ENCODE assay signal across 17 cellular contexts in genomic region chr2:74865770-74866674, GRCh38. TPM values are rescaled to one million over a fixed set of nuclear protein-coding genes. Genes with fewer than 3 reads are reported as not detected.
DNase-seq lines count a peak whose midpoint lies in the region; ATAC-seq and TF ChIP-seq lines count a peak whose summit lies in the region.
"Had no signal": no experiment of that assay in that cellular context is flagged by ENCODE, and none has a peak within 500 bp of the region (broad histone marks: within the 10 kb centered on the region; RNA-seq: fewer than 3 reads in every experiment).

No MANE protein-coding gene starts in this region.

- H3F3A ChIP-seq in PC-3 (ENCODE audit: low read length, unreplicated experiment) = no peaks in the 10 kb centered on the region

- H3K4me3 ChIP-seq in PC-3 (ENCODE audit: low read length) = no peak overlapping the region
- no peak overlapping the region for H3K4me3 ChIP-seq in subcutaneous abdominal adipose tissue (ENCODE audit: low read depth in 1 of 5, low read length in 5 of 5)
- H3K4me3 ChIP-seq in A673 (ENCODE audit: low read depth, low read length, poor library complexity, severe bottlenecking) = no peak overlapping the region
- H3K4me3 ChIP-seq: gastroesophageal sphincter, skin epidermis, thoracic aorta had no signal

- peak overlapping the region; percentile 2 for H3K27ac Mint-ChIP-seq in activated CD4-positive, alpha-beta T cell treated with anti-CD3 and anti-CD28 coated beads for 36 hours

- CTCF ChIA-PET in activated CD4-positive, alpha-beta T cell treated with anti-CD3 and anti-CD28 coated beads for 36 hours (lab: Charles Lee) = interaction anchor here (0.7 kb wide), 1 partner anchor 163 kb away, joined by 3 read pairs; no protein-coding TSS in a partner anchor
- CTCF ChIA-PET in PC-3 (lab: Charles Lee) (no interaction called here), A673 (lab: Charles Lee) (no interaction called here)

- no peak for DNase-seq in activated CD4-positive, alpha-beta T cell treated with anti-CD3 and anti-CD28 coated beads for 36 hours
- no peak for DNase-seq in activated CD4-positive, alpha-beta T cell treated with anti-CD3 and anti-CD28 coated beads, Interleukin-2, amount 50 U/mL, for 1 hour
- DNase-seq in PC-3 (peak; percentile 78), foreskin keratinocyte (no peak), NAMALWA (ENCODE audit: low spot score) (no peak), A673 (ENCODE audit: low spot score) (no peak), SHP77 treated with DMSO at 0.1 percent for 48 hours (lab: John Stamatoyannopoulos, UW) (no peak)
- DNase-seq: activated CD8-positive, alpha-beta memory T cell treated with anti-CD3 and anti-CD28 coated beads, Interleukin-2, amount 50 U/mL, for 48 hours; DMS79 treated with DMSO at 0.1 percent for 48 hours; kidney; NCI-H1092; NCI-H510A; SHP77 had no signal

- H3K36me3 ChIP-seq in PC-3 (ENCODE audit: low read depth, low read length) (peaks cover 41% of the 10 kb centered on the region), subcutaneous abdominal adipose tissue (ENCODE audit: control insufficient read depth in 5 of 5, insufficient read depth in 5 of 5, low read length in 5 of 5) (peaks cover 4 to 28% (median 7%) of the 10 kb centered on the region in 5 donors), A673 (ENCODE audit: insufficient read depth, low read length, poor library complexity, severe bottlenecking) (peaks cover 14% of the 10 kb centered on the region)
- H3K36me3 ChIP-seq: gastroesophageal sphincter, thoracic aorta had no signal

- intact Hi-C loops in activated CD4-positive, alpha-beta T cell treated with anti-CD3 and anti-CD28 coated beads for 36 hours (cut with DNase I, micrococcal nuclease) = no loop called here
- intact Hi-C loops in PC-3 (cut with micrococcal nuclease) (no loop called here), A673 (cut with micrococcal nuclease; ENCODE audit: unreplicated experiment) (no loop called here)

- H3K79me2 ChIP-seq in PC-3 (ENCODE audit: low read length) = peaks cover 98% of the 10 kb centered on the region

- H4K20me1 ChIP-seq in PC-3 (ENCODE audit: low read length) = no peaks in the 10 kb centered on the region

- H3K4me2 ChIP-seq in PC-3 (ENCODE audit: low read length) = peak overlapping the region; percentile 45

- H2AFZ ChIP-seq in PC-3 (ENCODE audit: low read length) = no peak overlapping the region

- TF ChIP-seq CTCF in PC-3 (conservative IDR thresholded peaks at IDR 0.05; ENCODE audit: low read depth, low read length) (no peak), foreskin keratinocyte (conservative IDR thresholded peaks at IDR 0.05) (no peak), A673 (conservative IDR thresholded peaks at IDR 0.05; ENCODE audit: low read depth, low read length) (no peak)

- no peaks in the 10 kb centered on the region for H3K27me3 ChIP-seq in PC-3 (ENCODE audit: low read length)
- H3K27me3 ChIP-seq in foreskin keratinocyte = no peaks in the 10 kb centered on the region
- H3K27me3 ChIP-seq in subcutaneous abdominal adipose tissue (ENCODE audit: control insufficient read depth in 5 of 5, insufficient read depth in 4 of 5, low read length in 5 of 5) = no peaks in the 10 kb centered on the region
- H3K27me3 ChIP-seq in A673 (replicated peaks; ENCODE audit: insufficient read depth, low read depth, low read length, poor library complexity) = no peaks in the 10 kb centered on the region
- H3K27me3 ChIP-seq: gastroesophageal sphincter had no signal

- no TSS peak for BruUV-seq in PC-3 (replicated peaks; lab: Mats Ljungman, UMichigan)
- BruUV-seq in A673 (replicated peaks; lab: Mats Ljungman, UMichigan) = no TSS peak

- peaks cover 56% of the 10 kb centered on the region for H3K4me1 ChIP-seq in PC-3 (ENCODE audit: insufficient read depth, low read length)
- no peaks in the 10 kb centered on the region for H3K4me1 ChIP-seq in foreskin keratinocyte
- H3K4me1 ChIP-seq in subcutaneous abdominal adipose tissue (ENCODE audit: control insufficient read depth in 5 of 5, insufficient read depth in 5 of 5, low read length in 5 of 5) = peaks cover 0 to 57% (median 43%) of the 10 kb centered on the region in 5 donors
- H3K4me1 ChIP-seq in A673 (ENCODE audit: insufficient read depth, low read length, poor library complexity, severe bottlenecking) = peaks cover 19% of the 10 kb centered on the region

- H3K27ac ChIP-seq in PC-3 (ENCODE audit: low read length) (peak overlapping the region; percentile 47), foreskin keratinocyte (no peak overlapping the region), subcutaneous abdominal adipose tissue (ENCODE audit: low read depth, low read length) (peak overlapping the region; percentile 44), A673 (ENCODE audit: low read depth, low read length, poor library complexity, severe bottlenecking) (no peak overlapping the region)
- H3K27ac ChIP-seq: gastroesophageal sphincter, thoracic aorta had no signal

- H3K4me3 Mint-ChIP-seq in activated CD4-positive, alpha-beta T cell treated with anti-CD3 and anti-CD28 coated beads for 36 hours = no peak overlapping the region

- no peaks in the 10 kb centered on the region for H3K27me3 Mint-ChIP-seq in activated CD4-positive, alpha-beta T cell treated with anti-CD3 and anti-CD28 coated beads for 36 hours

- POLR2A ChIA-PET in activated CD4-positive, alpha-beta T cell treated with anti-CD3 and anti-CD28 coated beads for 36 hours (lab: Charles Lee) = interaction anchor here (1.0 kb wide), 1 partner anchor 16 kb away, joined by 3 read pairs; no protein-coding TSS in a partner anchor
- POLR2A ChIA-PET in PC-3 (lab: Charles Lee; ENCODE audit: unreplicated experiment) (no interaction called here), A673 (lab: Charles Lee; ENCODE audit: low non-redundant PET) (no interaction called here)

- H3K9me3 ChIP-seq in PC-3 (ENCODE audit: low read length) = no peaks in the 10 kb centered on the region
- no peaks in the 10 kb centered on the region for H3K9me3 ChIP-seq in subcutaneous abdominal adipose tissue (ENCODE audit: control insufficient read depth in 5 of 5, low read length in 5 of 5)
- no peaks in the 10 kb centered on the region for H3K9me3 ChIP-seq in A673 (ENCODE audit: low read depth, low read length, poor library complexity, severe bottlenecking)
- H3K9me3 ChIP-seq: gastroesophageal sphincter, thoracic aorta had no signal

- no peaks in the 10 kb centered on the region for H3K9me2 ChIP-seq in PC-3 (replicated peaks; ENCODE audit: low read length)

- peaks cover 47% of the 10 kb centered on the region for H3K36me3 Mint-ChIP-seq in activated CD4-positive, alpha-beta T cell treated with anti-CD3 and anti-CD28 coated beads for 36 hours (ENCODE audit: low read depth)

- ATAC-seq in activated CD4-positive, alpha-beta T cell treated with anti-CD3 and anti-CD28 coated beads for 36 hours = no peak
- ATAC-seq in PC-3 (peak; percentile 45), foreskin keratinocyte (peak; percentile 14)
- ATAC-seq: gastroesophageal sphincter had no signal

- H3K9me3 Mint-ChIP-seq in activated CD4-positive, alpha-beta T cell treated with anti-CD3 and anti-CD28 coated beads for 36 hours (ENCODE audit: low read depth) = no peaks in the 10 kb centered on the region

- H3K9ac ChIP-seq in PC-3 (ENCODE audit: low read length) (no peak overlapping the region), subcutaneous abdominal adipose tissue (ENCODE audit: low read length in 5 of 5) (no peak overlapping the region)

- H3K4me1 Mint-ChIP-seq in activated CD4-positive, alpha-beta T cell treated with anti-CD3 and anti-CD28 coated beads for 36 hours = peaks cover 22% of the 10 kb centered on the region

RNA-seq across cellular contexts. Expression of gene HK2, which starts 32.1 kb away (rescaled TPM):
- total RNA-seq in activated CD4-positive, alpha-beta T cell treated with anti-CD3 and anti-CD28 coated beads for 36 hours = 100 to 1,000 TPM in 1 of 2 experiments, 10 to 100 TPM in 1; 84.4 to 105 TPM
- total RNA-seq in PC-3 (2014; rRNA removed) (43.8 and 55.2 TPM in 2 replicates), foreskin keratinocyte (16.1 and 24.9 TPM in 2 replicates), A673 (2021) (40.1 and 42.6 TPM in 2 replicates)
- polyA plus RNA-seq in foreskin keratinocyte = 4.5 and 7.7 TPM in 2 replicates

Comparison
In these comparisons a context has a peak if more than half of its experiments do, and no peak if none do; other contexts are left out.
1. H3K27ac ChIP-seq: peak in PC-3 (single experiment) and subcutaneous abdominal adipose tissue (single experiment); none in foreskin keratinocyte (single experiment) and A673 (single experiment).